ENCODE assay signal across 12 cellular contexts in the genomic region with DNA sequence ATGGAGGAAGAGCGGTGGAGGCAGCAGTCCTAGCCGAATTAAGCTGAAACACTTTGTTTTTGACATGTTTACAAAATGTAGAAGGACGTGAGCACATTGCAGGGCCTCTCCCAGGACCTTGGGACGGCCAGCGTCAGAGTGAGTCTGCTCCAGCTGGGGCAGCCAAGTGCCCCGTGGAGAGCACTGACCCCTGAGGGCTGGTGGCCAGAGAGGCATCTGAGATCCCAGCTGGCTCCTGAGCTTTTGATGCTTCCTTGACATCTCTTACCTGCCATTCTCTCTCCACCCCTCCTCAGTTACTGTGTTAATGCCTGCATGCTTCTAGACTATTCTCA. TPM values are rescaled to one million over a fixed set of nuclear protein-coding genes. Genes with fewer than 3 reads are reported as not detected.
"Had no signal": no experiment of that assay in that cellular context is flagged by ENCODE, and none has a peak within 500 bp of the region (broad histone marks: within the 10 kb centered on the region; RNA-seq: fewer than 3 reads in every experiment).

No MANE protein-coding gene starts in this region.

- H3K9me3 Mint-ChIP-seq: activated T-helper 17 cell treated with anti-CD3 and anti-CD28 coated beads, Interleukin-2, amount 50 U/mL, for 72 hours; stimulated activated effector memory CD8-positive, alpha-beta T cell treated with anti-CD3 and anti-CD28 coated beads, Interleukin-12 subunit alpha, Interleukin-12 subunit beta, amount 100 ng/mL, for 72 hours had no signal

- H3K27me3 ChIP-seq: adrenal gland, upper lobe of left lung had no signal

- H3K9ac ChIP-seq: parathyroid adenoma had no signal

- H3K27me3 Mint-ChIP-seq: activated T-helper 17 cell treated with anti-CD3 and anti-CD28 coated beads, Interleukin-2, amount 50 U/mL, for 72 hours had no signal

- H3K36me3 Mint-ChIP-seq: memory B cell; stimulated activated effector memory CD8-positive, alpha-beta T cell treated with anti-CD3 and anti-CD28 coated beads, Interleukin-12 subunit alpha, Interleukin-12 subunit beta, amount 100 ng/mL, for 72 hours had no signal

- H3K4me1 Mint-ChIP-seq: activated T-helper 17 cell treated with anti-CD3 and anti-CD28 coated beads, Interleukin-2, amount 50 U/mL, for 72 hours; memory B cell; stimulated activated effector memory CD8-positive, alpha-beta T cell treated with anti-CD3 and anti-CD28 coated beads, Interleukin-12 subunit alpha, Interleukin-12 subunit beta, amount 100 ng/mL, for 72 hours had no signal

- ATAC-seq: activated T-helper 17 cell treated with anti-CD3 and anti-CD28 coated beads, Interleukin-2, amount 50 U/mL, for 72 hours; stimulated activated effector memory CD8-positive, alpha-beta T cell treated with anti-CD3 and anti-CD28 coated beads, Interleukin-12 subunit alpha, Interleukin-12 subunit beta, amount 100 ng/mL, for 72 hours had no signal

- H3K4me3 ChIP-seq: adrenal gland, SJCRH30, smooth muscle cell, upper lobe of left lung had no signal

- H3K4me1 ChIP-seq: adrenal gland, parathyroid adenoma, SJCRH30, upper lobe of left lung had no signal

- H3K27ac ChIP-seq: adrenal gland, parathyroid adenoma, SJCRH30, upper lobe of left lung had no signal

- DNase-seq: activated CD4-positive, alpha-beta T cell treated with anti-CD3 and anti-CD28 coated beads, Interleukin-2, amount 50 U/mL, for 48 hours; activated naive CD4-positive, alpha-beta T cell treated with anti-CD3 and anti-CD28 coated beads, Interleukin-2, amount 50 U/mL, for 16 hours; dermis blood vessel endothelial cell; glutamatergic neuron; SJCRH30 had no signal

- H3K4me3 Mint-ChIP-seq: activated T-helper 17 cell treated with anti-CD3 and anti-CD28 coated beads, Interleukin-2, amount 50 U/mL, for 72 hours; memory B cell; stimulated activated effector memory CD8-positive, alpha-beta T cell treated with anti-CD3 and anti-CD28 coated beads, Interleukin-12 subunit alpha, Interleukin-12 subunit beta, amount 100 ng/mL, for 72 hours had no signal

- H3K4me2 ChIP-seq: smooth muscle cell had no signal

- H3K36me3 ChIP-seq: adrenal gland, SJCRH30, upper lobe of left lung had no signal

- H3K27ac Mint-ChIP-seq: activated T-helper 17 cell treated with anti-CD3 and anti-CD28 coated beads, Interleukin-2, amount 50 U/mL, for 72 hours; memory B cell; stimulated activated effector memory CD8-positive, alpha-beta T cell treated with anti-CD3 and anti-CD28 coated beads, Interleukin-12 subunit alpha, Interleukin-12 subunit beta, amount 100 ng/mL, for 72 hours had no signal

- H3K9me3 ChIP-seq: adrenal gland, upper lobe of left lung had no signal

RNA-seq across cellular contexts. Expression of gene NAT8L, which starts 24.7 kb away (rescaled TPM):
- total RNA-seq: smooth muscle cell had no signal
- polyA plus RNA-seq: smooth muscle cell had no signal
